Comparison of ENCODE assay signal across 8 cellular contexts in the genomic region with DNA sequence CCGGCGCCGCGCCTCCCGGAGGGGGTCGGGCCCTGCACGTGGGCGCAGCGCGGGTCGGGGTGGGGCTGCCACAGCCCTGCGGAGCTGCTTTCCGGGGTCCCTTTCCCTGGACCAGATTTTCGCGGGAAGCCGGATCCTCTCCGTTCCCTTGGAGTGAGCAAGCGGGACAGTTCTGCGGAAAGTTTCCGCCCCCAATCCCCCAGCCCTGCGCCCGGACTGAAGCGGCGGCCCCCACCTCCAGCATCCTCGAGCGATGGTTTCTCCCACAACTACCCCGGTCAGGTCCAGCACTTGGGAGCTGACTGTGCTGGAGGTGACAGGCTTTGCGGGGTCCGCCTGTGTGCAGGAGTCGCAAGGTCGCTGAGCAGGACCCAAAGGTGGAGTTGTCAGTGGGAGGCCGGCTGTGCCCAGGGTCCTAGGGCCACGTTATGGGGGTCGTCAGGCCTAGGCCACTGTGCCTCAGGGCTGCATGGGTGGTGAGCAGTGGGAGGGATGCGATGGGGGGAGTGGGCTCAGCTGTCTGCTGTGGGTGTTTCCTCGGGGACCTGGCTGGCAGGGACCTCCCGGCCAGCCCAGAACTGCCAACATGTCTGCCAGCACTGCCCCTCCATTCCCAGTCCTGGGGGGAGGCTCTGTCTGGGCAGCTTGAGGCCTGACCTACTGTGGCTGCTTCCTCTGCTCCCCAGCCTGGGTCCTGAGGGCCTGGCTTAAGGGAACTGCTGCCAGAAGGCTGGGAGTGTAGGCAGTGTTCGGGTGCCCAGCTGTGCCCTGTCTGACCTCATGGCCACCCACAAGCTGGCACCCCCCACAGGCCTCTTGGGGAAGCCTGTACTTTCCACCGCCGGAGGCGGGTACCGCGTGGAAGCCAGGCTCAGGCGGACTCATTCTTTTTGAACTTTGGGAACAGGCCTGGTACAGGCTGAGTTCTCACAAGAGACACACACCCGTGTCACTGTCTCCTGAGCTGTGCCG. TPM values are rescaled to one million over a fixed set of nuclear protein-coding genes. Genes with fewer than 3 reads are reported as not detected.
DNase-seq lines count a peak whose midpoint lies in the region; ATAC-seq, FAIRE-seq and TF ChIP-seq lines count a peak whose summit lies in the region.

No MANE protein-coding gene starts in this region.

- peaks cover 29% of the 10 kb centered on the region for H3K4me1 Mint-ChIP-seq in activated naive CD8-positive, alpha-beta T cell treated with anti-CD3 and anti-CD28 coated beads, Interleukin-2, amount 50 U/mL, for 24 hours

- intact Hi-C loops in heart right ventricle (cut with DNase I) = loop anchor here in 7 of 10 donors (2.0 to 10.0 kb wide), 8 partner anchors 36 to 61 kb away; no protein-coding TSS in a partner anchor
- intact Hi-C loops in pancreas (cut with DNase I) = no loop called here

- no peaks in the 10 kb centered on the region for H3K9me3 Mint-ChIP-seq in activated naive CD8-positive, alpha-beta T cell treated with anti-CD3 and anti-CD28 coated beads, Interleukin-2, amount 50 U/mL, for 24 hours

- TF ChIP-seq CTCF in heart right ventricle (IDR thresholded peaks at IDR 0.05) (no peak), pancreas (IDR thresholded peaks at IDR 0.05) (no peak)

- no peaks in the 10 kb centered on the region for H3K27me3 Mint-ChIP-seq in activated naive CD8-positive, alpha-beta T cell treated with anti-CD3 and anti-CD28 coated beads, Interleukin-2, amount 50 U/mL, for 24 hours

- H3K4me3 Mint-ChIP-seq in activated naive CD8-positive, alpha-beta T cell treated with anti-CD3 and anti-CD28 coated beads, Interleukin-2, amount 50 U/mL, for 24 hours = peak overlapping the region; percentile 77

- no peaks in the 10 kb centered on the region for H3K36me3 ChIP-seq in heart right ventricle
- H3K36me3 ChIP-seq in pancreas = no peaks in the 10 kb centered on the region

- ATAC-seq in GM21526 (IDR thresholded peaks at IDR 0.05; ENCODE audit: low FRiP score, unreplicated experiment) (peak; percentile 5), heart right ventricle (peak; percentile 5 to 60 (median 27)), pancreas (peak in 3 of 4 donors; percentile 1 to 20 (median 7))
- peak; percentile 11 for ATAC-seq in activated naive CD8-positive, alpha-beta T cell treated with anti-CD3 and anti-CD28 coated beads, Interleukin-2, amount 50 U/mL, for 24 hours

- no peak for FAIRE-seq in pancreas (lab: Jason Lieb, UNC)

- H3K36me3 Mint-ChIP-seq in activated naive CD8-positive, alpha-beta T cell treated with anti-CD3 and anti-CD28 coated beads, Interleukin-2, amount 50 U/mL, for 24 hours (ENCODE audit: low read depth) = peaks cover 2% of the 10 kb centered on the region

- H3K4me3 ChIP-seq in heart right ventricle (peak overlapping the region; percentile 36 to 97 (median 74)), pancreas (peak overlapping the region; percentile 20 to 63 (median 52))

- H3K27me3 ChIP-seq in heart right ventricle (no peaks in the 10 kb centered on the region), pancreas (no peaks in the 10 kb centered on the region)

- 8% methylated on average over 41 to 46 of the region's 46 CpGs for WGBS in heart right ventricle, 2 donors
- 30 to 48% methylated on average over 29 to 46 of the region's 46 CpGs for WGBS in pancreas, 2 donors

- H3K4me1 ChIP-seq in heart right ventricle (peaks cover 28 to 93% (median 81%) of the 10 kb centered on the region in 9 donors), pancreas (peaks cover 0 to 14% (median 4%) of the 10 kb centered on the region in 3 donors)

- DNase-seq in Daoy (ENCODE audit: low read depth) (peak; percentile 52), Kasumi-1 (lab: John Stamatoyannopoulos, UW) (peak; percentile 18 to 40), heart right ventricle (peak in 1 of 2 donors; percentile 60), pancreas (peak in 2 of 6 donors; percentile 30 to 61), mucosa of gallbladder (ENCODE audit: low spot score) (no peak)
- peak; percentile 32 for DNase-seq in activated naive CD8-positive, alpha-beta T cell treated with anti-CD3 and anti-CD28 coated beads, Interleukin-2, amount 50 U/mL, for 24 hours
- no peak for DNase-seq in effector CD4-positive, alpha-beta T cell

- H3K9me3 ChIP-seq in heart right ventricle (no peaks in the 10 kb centered on the region), pancreas (no peaks in the 10 kb centered on the region)

- H3K27ac ChIP-seq in heart right ventricle (peak overlapping the region; percentile 68 to 96 (median 88)), pancreas (no peak overlapping the region)

- H3K27ac Mint-ChIP-seq in activated naive CD8-positive, alpha-beta T cell treated with anti-CD3 and anti-CD28 coated beads, Interleukin-2, amount 50 U/mL, for 24 hours = peak overlapping the region; percentile 18

RNA-seq across cellular contexts. Expression of a gene that starts 0.7 kb away (rescaled TPM):
- total RNA-seq in Daoy (2014; rRNA removed; shearing (Covaris generic)) = 24.2 and 30.4 TPM in 2 replicates
- 10 to 100 TPM; 24.8 to 51.0 (median 43.4) TPM for total RNA-seq in heart right ventricle
- polyA plus RNA-seq in heart right ventricle = 10 to 100 TPM; 96.2 to 98.2 TPM
- 10 to 100 TPM in 2 of 6 donors, 1 to 10 TPM in 4; 2.6 to 10.5 (median 9.4) TPM for total RNA-seq in pancreas
- polyA plus RNA-seq in pancreas = 10 to 100 TPM in 1 of 2 donors, 1 to 10 TPM in 1; 5.7 to 12.9 TPM
- 19.4 TPM for total RNA-seq in mucosa of gallbladder

RNA-seq across cellular contexts. Expression of a gene that starts 52.4 kb away (rescaled TPM):
- 15.9 and 19.3 TPM in 2 replicates for total RNA-seq in Daoy (2014; rRNA removed; shearing (Covaris generic))
- total RNA-seq in heart right ventricle (10 to 100 TPM in 6 of 10 donors, 1 to 10 TPM in 4; 6.5 to 17.3 (median 10.6) TPM), pancreas (10 to 100 TPM in 3 of 6 donors, 1 to 10 TPM in 3; 8.4 to 16.6 (median 9.8) TPM), mucosa of gallbladder (34.6 TPM)
- polyA plus RNA-seq in heart right ventricle (10 to 100 TPM in 1 of 2 donors, 1 to 10 TPM in 1; 8.8 to 17.1 TPM), pancreas (10 to 100 TPM; 15.2 to 16.6 TPM)

Comparison
In these comparisons a context has a peak if more than half of its experiments do, and no peak if none do; other contexts are left out.
1. DNase-seq: peak in Daoy (single experiment), Kasumi-1 (2 of 2) and activated naive CD8-positive, alpha-beta T cell treated with anti-CD3 and anti-CD28 coated beads, Interleukin-2, amount 50 U/mL, for 24 hours (single experiment); none in mucosa of gallbladder (single experiment) and effector CD4-positive, alpha-beta T cell (single experiment).
2. H3K27ac ChIP-seq: peak in heart right ventricle (10 of 10); none in pancreas (0 of 4).
3. intact Hi-C loops: an anchor here in heart right ventricle (2.0 to 10.0 kb wide); none called in pancreas.
4. Peak in every context shown above with its lines, with median percentiles within 50 percentile points of each other: ATAC-seq.